ENCODE assay signal across 13 cellular contexts in the genomic region with DNA sequence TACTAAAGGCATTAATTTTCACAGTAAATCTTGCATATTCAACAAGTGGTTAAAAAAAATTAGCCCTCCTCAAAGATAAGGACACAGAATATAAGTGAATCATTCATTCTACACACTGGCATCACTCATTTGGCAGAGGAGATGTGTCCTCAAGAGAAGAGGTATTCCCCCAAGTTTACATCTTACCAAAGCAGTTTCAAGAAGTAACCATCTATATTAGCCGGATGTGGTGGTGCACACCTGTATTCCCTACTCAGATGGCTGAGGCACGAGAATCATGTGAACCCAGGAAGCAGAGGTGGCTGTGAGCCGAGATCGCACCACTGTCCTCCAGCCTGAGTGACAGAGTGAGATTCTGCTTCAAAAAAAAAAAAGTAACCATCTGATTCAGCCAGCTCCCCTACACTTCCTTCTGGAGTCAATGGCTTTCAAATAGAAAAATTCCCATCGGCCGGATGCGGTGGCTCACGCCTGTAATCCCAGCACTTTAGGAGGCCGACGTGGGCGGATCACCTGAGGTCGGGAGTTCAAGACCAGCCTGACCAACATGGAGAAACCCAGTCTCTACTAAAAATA. TPM values are rescaled to one million over a fixed set of nuclear protein-coding genes. Genes with fewer than 3 reads are reported as not detected.
DNase-seq lines count a peak whose midpoint lies in the region; ATAC-seq, FAIRE-seq and TF ChIP-seq lines count a peak whose summit lies in the region.
"Had no signal": no experiment of that assay in that cellular context is flagged by ENCODE, and none has a peak within 500 bp of the region (broad histone marks: within the 10 kb centered on the region; RNA-seq: fewer than 3 reads in every experiment).

No MANE protein-coding gene starts in this region.

- TF ChIP-seq RAD21 in HepG2 (CRISPR knock-in tag; IDR thresholded peaks at IDR 0.05) = no peak

- POLR2A ChIA-PET in HepG2 (lab: Yijun Ruan, JAX) = interaction anchor here (1.3 to 5.5 kb wide), 2 partner anchors 15 to 28 kb away, joined by 5 to 43 read pairs; a partner anchor contains a TSS
- POLR2A ChIA-PET in activated CD4-positive, alpha-beta T cell treated with anti-CD3 and anti-CD28 coated beads, Interleukin-2, amount 10 ng/mL, durations not matched to agents 7 days and 5 days (lab: Charles Lee) = no interaction called here

- H3K9ac ChIP-seq in HepG2 (ENCODE audit: insufficient read depth, low read depth, low read length) = peak overlapping the region; percentile 63; the same call in 1 of the 2 replicates

- peaks cover 2% of the 10 kb centered on the region for H3K36me3 Mint-ChIP-seq in activated CD4-positive, alpha-beta T cell treated with anti-CD3 and anti-CD28 coated beads, Interleukin-2, amount 10 ng/mL, durations not matched to agents 7 days and 5 days (ENCODE audit: low read depth)
- H3K36me3 Mint-ChIP-seq: activated naive CD8-positive, alpha-beta T cell had no signal

- no peaks in the 10 kb centered on the region for H3K9me3 Mint-ChIP-seq in activated CD4-positive, alpha-beta T cell treated with anti-CD3 and anti-CD28 coated beads, Interleukin-2, amount 10 ng/mL, durations not matched to agents 7 days and 5 days

- no peaks in the 10 kb centered on the region for H3K27me3 Mint-ChIP-seq in activated CD4-positive, alpha-beta T cell treated with anti-CD3 and anti-CD28 coated beads, Interleukin-2, amount 10 ng/mL, durations not matched to agents 7 days and 5 days
- H3K27me3 Mint-ChIP-seq: activated naive CD8-positive, alpha-beta T cell had no signal

- CTCF ChIA-PET in HepG2 (lab: Yijun Ruan, JAX; ENCODE audit: low intra/inter-chr PET ratio, low total read pairs) = no interaction called here
- CTCF ChIA-PET in activated CD4-positive, alpha-beta T cell treated with anti-CD3 and anti-CD28 coated beads, Interleukin-2, amount 10 ng/mL, durations not matched to agents 7 days and 5 days (lab: Charles Lee) = interaction anchor here (0.6 to 0.7 kb wide), 3 partner anchors 16 to 153 kb away, joined by 3 read pairs; no protein-coding TSS in a partner anchor

- H3K27ac ChIP-seq in HepG2 (ENCODE audit: extremely low read length, insufficient read depth, low read length) = peak overlapping the region; percentile 90
- H3K27ac ChIP-seq: WERI-Rb-1 had no signal

- intact Hi-C loops in HepG2 (cut with micrococcal nuclease; ENCODE audit: unreplicated experiment) = no loop called here

- H2AFZ ChIP-seq in HepG2 (ENCODE audit: low read length) = no peak overlapping the region

- FAIRE-seq in GM12891 (lab: Jason Lieb, UNC) = peak; percentile 76
- peak; percentile 32 for FAIRE-seq in HepG2 (lab: Jason Lieb, UNC)

- H3K4me1 ChIP-seq in HepG2 (ENCODE audit: insufficient read depth, low read length) = peaks cover 89% of the 10 kb centered on the region

- BruUV-seq in HepG2 (replicated peaks; lab: Mats Ljungman, UMichigan) = no TSS peak

- H3K27ac Mint-ChIP-seq in activated CD4-positive, alpha-beta T cell treated with anti-CD3 and anti-CD28 coated beads, Interleukin-2, amount 10 ng/mL, durations not matched to agents 7 days and 5 days = no peak overlapping the region
- H3K27ac Mint-ChIP-seq: activated naive CD8-positive, alpha-beta T cell had no signal

- no peak for TF ChIP-seq EP300 in HepG2 (IDR thresholded peaks at IDR 0.05; ENCODE audit: low read depth in 2 of 2, low read length in 2 of 2)
- no peak for TF ChIP-seq EP300 in HepG2 (CRISPR knock-in tag; IDR thresholded peaks at IDR 0.05; ENCODE audit: borderline replicate concordance)

- DNase-seq in GM12891 (ENCODE audit: insufficient read length, low spot score) (no peak), HepG2 (ENCODE audit: low spot score) (no peak), T1000 (lab: John Stamatoyannopoulos, UW) (no peak), NCI-H510A treated with DMSO at 0.1 percent for 48 hours (lab: John Stamatoyannopoulos, UW) (no peak)
- no peak for DNase-seq in activated CD4-positive, alpha-beta T cell treated with anti-CD3 and anti-CD28 coated beads, Interleukin-2, amount 10 ng/mL, durations not matched to agents 7 days and 5 days
- DNase-seq: GOT3, Kasumi-1, left lung, WERI-Rb-1 had no signal

- H3K4me3 ChIP-seq in HepG2 (replicated peaks in 1 of 3; ENCODE audit: insufficient read depth in 1 of 3, low read depth in 2 of 3, low read length in 3 of 3) = peak overlapping the region in 2 of 3 experiments; percentile 22 to 28; a peak in 2 of 6 replicates
- H3K4me3 ChIP-seq: left lung had no signal

- H3K4me3 Mint-ChIP-seq in activated CD4-positive, alpha-beta T cell treated with anti-CD3 and anti-CD28 coated beads, Interleukin-2, amount 10 ng/mL, durations not matched to agents 7 days and 5 days = no peak overlapping the region
- H3K4me3 Mint-ChIP-seq: activated naive CD8-positive, alpha-beta T cell had no signal

- no peak for TF ChIP-seq POLR2A in GM12891 (IDR thresholded peaks at IDR 0.05; ENCODE audit: low read depth, low read length)
- TF ChIP-seq POLR2A in HepG2 (IDR thresholded peaks at IDR 0.05; ENCODE audit: insufficient read depth in 1 of 2, low read depth in 2 of 2, low read length in 2 of 2) = no peak
- TF ChIP-seq POLR2A in GM18505 (IDR thresholded peaks at IDR 0.05; ENCODE audit: borderline replicate concordance, extremely low read depth, insufficient read depth, insufficient read length) = no peak

- H3K4me1 Mint-ChIP-seq in activated CD4-positive, alpha-beta T cell treated with anti-CD3 and anti-CD28 coated beads, Interleukin-2, amount 10 ng/mL, durations not matched to agents 7 days and 5 days = peaks cover 22% of the 10 kb centered on the region

- peak overlapping the region; percentile 57 for H3K4me2 ChIP-seq in HepG2 (ENCODE audit: low read depth, low read length)

- H3K27me3 ChIP-seq in HepG2 (ENCODE audit: control insufficient read depth in 1 of 2, insufficient read depth in 2 of 2, low read length in 2 of 2) = no peaks in the 10 kb centered on the region
- H3K27me3 ChIP-seq: left lung had no signal

- 81% methylated on average over 12 of the region's 12 CpGs for WGBS in HepG2 (ENCODE audit: low lambda C conversion rate)

- no peaks in the 10 kb centered on the region for H4K20me1 ChIP-seq in HepG2 (ENCODE audit: insufficient read depth, low read length)

- no peak for TF ChIP-seq CTCF in HepG2 (CRISPR knock-in tag; IDR thresholded peaks at IDR 0.05)

- H3K9me3 ChIP-seq in HepG2 (ENCODE audit: low read length) = no peaks in the 10 kb centered on the region
- H3K9me3 ChIP-seq: left lung had no signal

- peaks cover 87% of the 10 kb centered on the region for H3K79me2 ChIP-seq in HepG2 (ENCODE audit: insufficient read depth, low read length)

- ATAC-seq in GM21423 (IDR thresholded peaks at IDR 0.05; ENCODE audit: unreplicated experiment) = peak; percentile 47
- peak; percentile 40 for ATAC-seq in HG03354 (IDR thresholded peaks at IDR 0.05; ENCODE audit: poor library complexity, severe bottlenecking, unreplicated experiment)
- ATAC-seq in HepG2 = no peak
- no peak for ATAC-seq in GM18505 (IDR thresholded peaks at IDR 0.05; ENCODE audit: unreplicated experiment)

- H3K36me3 ChIP-seq in HepG2 (replicated peaks in 1 of 2; ENCODE audit: control insufficient read depth in 1 of 2, insufficient read depth in 2 of 2, low read length in 2 of 2) = no peaks in the 10 kb centered on the region
- H3K36me3 ChIP-seq: left lung, WERI-Rb-1 had no signal

- in situ Hi-C loops in HepG2 (cut with HindIII; ENCODE audit: extremely low pct_ligation_motif_present, low pct_unique_long_range_greater_than_20kb) = no loop called here

TF ChIP-seq in GM12891, 5 proteins besides CTCF, POLR2A, EP300 and RAD21:
- TF ChIP-seq POU2F2 (IDR thresholded peaks at IDR 0.05; ENCODE audit: low read depth, low read length) (no peak), SPI1 (IDR thresholded peaks at IDR 0.05; ENCODE audit: low read depth, low read length) (no peak), POLR2AphosphoS5 (IDR thresholded peaks at IDR 0.05; ENCODE audit: low read depth, low read length) (no peak), TAF1 (IDR thresholded peaks at IDR 0.05; ENCODE audit: low read depth, low read length) (no peak), PAX5 (IDR thresholded peaks at IDR 0.05; ENCODE audit: insufficient read depth, low read length, severe bottlenecking) (no peak)

TF ChIP-seq in HepG2, 621 proteins besides CTCF, POLR2A, EP300 and RAD21 (continues in another document):
- 0 out of 2 replicates have a peak, but pooled peaks have one; percentile 26 for TF ChIP-seq ZBTB38 (CRISPR knock-in tag; IDR thresholded peaks at IDR 0.05)
- TF ChIP-seq ZNF17 (CRISPR knock-in tag; IDR thresholded peaks at IDR 0.05) = no peak
- no peak for TF ChIP-seq ZNF232 (CRISPR knock-in tag; IDR thresholded peaks at IDR 0.05; ENCODE audit: borderline replicate concordance)
- no peak for TF ChIP-seq IRX3 (CRISPR knock-in tag; IDR thresholded peaks at IDR 0.05; ENCODE audit: borderline replicate concordance, low read depth)
- TF ChIP-seq ZNF12 (CRISPR knock-in tag; IDR thresholded peaks at IDR 0.05) = peak; percentile 56; the same call in 1 of the 2 replicates

RNA-seq across cellular contexts. Expression of a gene that starts 15.4 kb away (rescaled TPM):
- 54.8 TPM for polyA plus RNA-seq in GM12891 (2012; ENCODE audit: low read depth, missing spikeins)
- 59.0 and 72.2 TPM in 2 replicates for total RNA-seq in HepG2 (2016; rRNA removed; fragmentation: Illumina TruSeq; extraction: Trizol)
- 14.3 and 16.7 TPM in 2 replicates for total RNA-seq in HepG2 (2016; cell fraction: cytosol; rRNA removed; fragmentation: Illumina TruSeq; extraction: Trizol; ENCODE audit: low read depth)
- total RNA-seq in HepG2 (2016; cell fraction: insoluble cytoplasmic fraction; rRNA removed; fragmentation: Illumina TruSeq; extraction: Trizol) = 57.7 and 70.4 TPM in 2 replicates
- 53.2 and 54.8 TPM in 2 replicates for total RNA-seq in HepG2 (2016; cell fraction: membrane; rRNA removed; fragmentation: Illumina TruSeq; extraction: Trizol)
- 80.2 and 92.0 TPM in 2 replicates for total RNA-seq in HepG2 (2016; cell fraction: nucleus; rRNA removed; fragmentation: Illumina TruSeq; extraction: Trizol)
- polyA plus RNA-seq in HepG2 (2011; rRNA removed) = 91.4 and 99.3 TPM in 2 replicates
- 54.5 and 60.0 TPM in 2 replicates for polyA plus RNA-seq in HepG2 (2011; cell fraction: cytosol; rRNA removed)
- polyA plus RNA-seq in HepG2 (2011; cell fraction: nucleus; rRNA removed) = 118 and 126 TPM in 2 replicates
- polyA plus RNA-seq in HepG2 (2012) = 46.1 and 53.2 TPM in 2 replicates
- 9.5 and 10.3 TPM in 2 replicates for polyA plus RNA-seq in HepG2 (2016; cell fraction: cytosol; fragmentation: Illumina TruSeq; extraction: Trizol; ENCODE audit: low read depth)
- 48.0 and 52.7 TPM in 2 replicates for polyA plus RNA-seq in HepG2 (2016; cell fraction: insoluble cytoplasmic fraction; fragmentation: Illumina TruSeq; extraction: Trizol; ENCODE audit: low read depth)
- polyA plus RNA-seq in HepG2 (2016; cell fraction: membrane; fragmentation: Illumina TruSeq; extraction: Trizol; ENCODE audit: low read depth) = 32.4 and 34.3 TPM in 2 replicates
- 154 and 158 TPM in 2 replicates for polyA plus RNA-seq in HepG2 (2016; cell fraction: nucleus; fragmentation: Illumina TruSeq; extraction: Trizol; ENCODE audit: insufficient read depth, low read depth)
- 194 and 317 TPM in 2 replicates for polyA minus RNA-seq in HepG2 (2011; rRNA and poly(A)+ RNA removed; ENCODE audit: low replicate concordance)
- polyA minus RNA-seq in HepG2 (2011; cell fraction: cytosol; rRNA and poly(A)+ RNA removed) = 49.2 and 50.8 TPM in 2 replicates
- polyA minus RNA-seq in HepG2 (2011; cell fraction: nucleus; rRNA and poly(A)+ RNA removed) = 132 and 164 TPM in 2 replicates
- 10 to 100 TPM; 90.1 to 90.9 TPM for total RNA-seq in activated CD4-positive, alpha-beta T cell treated with anti-CD3 and anti-CD28 coated beads, Interleukin-2, amount 10 ng/mL, durations not matched to agents 7 days and 5 days

Comparison
In these comparisons a context has a peak if more than half of its experiments do, and no peak if none do; other contexts are left out.
1. ATAC-seq: peak in GM21423 (single experiment) and HG03354 (single experiment); none in HepG2 (single experiment) and GM18505 (single experiment).